ENCODE assay signal across 18 cellular contexts in genomic region chr2:174510583-174511189, GRCh38. TPM values are rescaled to one million over a fixed set of nuclear protein-coding genes. Genes with fewer than 3 reads are reported as not detected.
A peak's percentile ranks its signal among the peaks of the same experiment; 100 is the strongest.
DNase-seq lines count a peak whose midpoint lies in the region; TF ChIP-seq lines count a peak whose summit lies in the region.
"Had no signal": no experiment of that assay in that cellular context is flagged by ENCODE, and none has a peak within 500 bp of the region (broad histone marks: within the 10 kb centered on the region; RNA-seq: fewer than 3 reads in every experiment).

No MANE protein-coding gene starts in this region.

- no peaks in the 10 kb centered on the region for H3K4me1 ChIP-seq in HEK293 (ENCODE audit: control insufficient read depth, insufficient read depth, low read length)
- H3K4me1 ChIP-seq: Peyer's patch, right atrium auricular region, testis had no signal

- H3K9me3 Mint-ChIP-seq in activated naive CD4-positive, alpha-beta T cell treated with anti-CD3 and anti-CD28 coated beads for 36 hours, result peaks cover 32% of the 10 kb centered on the region

- H3K36me3 Mint-ChIP-seq in activated naive CD4-positive, alpha-beta T cell treated with anti-CD3 and anti-CD28 coated beads for 36 hours (ENCODE audit: low read depth), result peaks cover 10% of the 10 kb centered on the region

- DNase-seq in DMS79 (lab: John Stamatoyannopoulos, UW), result peak; percentile 1
- DNase-seq in RKO (ENCODE audit: low spot score), result peak; percentile 35
- DNase-seq in fibroblast of mammary gland (ENCODE audit: low read depth), result peak; percentile 54
- no peak for DNase-seq in activated naive CD4-positive, alpha-beta T cell treated with anti-CD3 and anti-CD28 coated beads for 36 hours
- DNase-seq in epidermal melanocyte (ENCODE audit: insufficient read length, low spot score), result no peak
- DNase-seq in OCI-M2 (lab: John Stamatoyannopoulos, UW; ENCODE audit: unreplicated experiment), result no peak
- no peak for DNase-seq in amygdala (lab: John Stamatoyannopoulos, UW)
- DNase-seq: activated naive CD4-positive, alpha-beta T cell treated with Interleukin-2 at 50 U/mL for 16 hours; brain microvascular endothelial cell; NCI-H226; Peyer's patch; T-helper 1 cell; testis had no signal

- H3K4me3 Mint-ChIP-seq in activated naive CD4-positive, alpha-beta T cell treated with anti-CD3 and anti-CD28 coated beads for 36 hours, result no peak overlapping the region
- H3K4me3 Mint-ChIP-seq: CD4-positive, CD25-positive, alpha-beta regulatory T cell; memory B cell had no signal

- TF ChIP-seq CTCF in HEK293 (tag by site-specific recombination; IDR thresholded peaks at IDR 0.05) (no peak), fibroblast of mammary gland (conservative IDR thresholded peaks at IDR 0.05; ENCODE audit: control insufficient read depth, insufficient read depth, low read depth, low read length) (no peak)

- intact Hi-C loops in activated naive CD4-positive, alpha-beta T cell treated with anti-CD3 and anti-CD28 coated beads for 36 hours (cut with micrococcal nuclease), result no loop called here

- no peak overlapping the region for H3K27ac Mint-ChIP-seq in activated naive CD4-positive, alpha-beta T cell treated with anti-CD3 and anti-CD28 coated beads for 36 hours
- H3K27ac Mint-ChIP-seq: CD4-positive, CD25-positive, alpha-beta regulatory T cell; memory B cell had no signal

- peaks cover 15% of the 10 kb centered on the region for H3K4me1 Mint-ChIP-seq in activated naive CD4-positive, alpha-beta T cell treated with anti-CD3 and anti-CD28 coated beads for 36 hours (ENCODE audit: low read depth)

- POLR2A ChIA-PET in HEK293 (lab: Yijun Ruan, JAX), result no interaction called here

- H3K36me3 ChIP-seq in HEK293 (ENCODE audit: control insufficient read depth in 2 of 2, insufficient read depth in 1 of 2, low read length in 2 of 2), result no peaks in the 10 kb centered on the region
- H3K36me3 ChIP-seq: brain microvascular endothelial cell, Peyer's patch, right atrium auricular region had no signal

- H3K4me3 ChIP-seq in HEK293 (ENCODE audit: low read depth, low read length), result no peak overlapping the region
- no peak overlapping the region for H3K4me3 ChIP-seq in fibroblast of mammary gland (ENCODE audit: control insufficient read depth, low read depth, low read length)
- H3K4me3 ChIP-seq: Peyer's patch, right atrium auricular region, testis had no signal

- H3K9me3 ChIP-seq in HEK293 (ENCODE audit: control insufficient read depth, insufficient read depth, low read depth, low read length), result peaks cover 2% of the 10 kb centered on the region; the same call in 1 of the 2 replicates
- H3K9me3 ChIP-seq: testis had no signal

- CTCF ChIA-PET in HEK293 (lab: Yijun Ruan, JAX), result interaction anchor here (1.7 kb wide), 1 partner anchor 36 kb away, joined by 4 read pairs; no protein-coding TSS in a partner anchor
- CTCF ChIA-PET in activated naive CD4-positive, alpha-beta T cell treated with anti-CD3 and anti-CD28 coated beads for 36 hours (lab: Charles Lee), result interaction anchor here (0.6 kb wide), 1 partner anchor 48 kb away, joined by 5 read pairs; no protein-coding TSS in a partner anchor

- H3K27me3 Mint-ChIP-seq in activated naive CD4-positive, alpha-beta T cell treated with anti-CD3 and anti-CD28 coated beads for 36 hours (ENCODE audit: low read depth), result no peaks in the 10 kb centered on the region
- H3K27me3 Mint-ChIP-seq: CD4-positive, CD25-positive, alpha-beta regulatory T cell; memory B cell had no signal

- H3K27ac ChIP-seq in HEK293 (ENCODE audit: extremely low read depth, low read depth, low read length), result no peak overlapping the region
- H3K27ac ChIP-seq: brain microvascular endothelial cell, KMS-11, Peyer's patch, right atrium auricular region, testis had no signal

TF ChIP-seq in HEK293, 187 proteins besides CTCF, POLR2A, EP300 and RAD21 (continues in another document):
- TF ChIP-seq ZNF350 (tag by site-specific recombination; IDR thresholded peaks at IDR 0.05) (0 out of 2 replicates have a peak, but pooled peaks have one; percentile 13), ZNF792 (tag by site-specific recombination; IDR thresholded peaks at IDR 0.05) (no peak), SETDB1 (IDR thresholded peaks at IDR 0.05; ENCODE audit: insufficient read length, low read length) (peak; percentile 100), TCF7L2 (IDR thresholded peaks at IDR 0.05; ENCODE audit: borderline replicate concordance, low read depth, low read length) (no peak), ZNF664 (tag by site-specific recombination; IDR thresholded peaks at IDR 0.05) (0 out of 2 replicates have a peak, but pooled peaks have one; percentile 11), ZNF26 (tag by site-specific recombination; IDR thresholded peaks at IDR 0.05) (0 out of 2 replicates have a peak, but pooled peaks have one; percentile 22), GLIS2 (tag by site-specific recombination; IDR thresholded peaks at IDR 0.05) (no peak), ZNF221 (tag by site-specific recombination; IDR thresholded peaks at IDR 0.05; ENCODE audit: borderline replicate concordance) (0 out of 2 replicates have a peak, but pooled peaks have one; percentile 62), ZNF529 (tag by site-specific recombination; IDR thresholded peaks at IDR 0.05; ENCODE audit: insufficient replicate concordance) (peak; percentile 15), ZNF707 (tag by site-specific recombination; IDR thresholded peaks at IDR 0.05) (no peak), ZNF549 (tag by site-specific recombination; IDR thresholded peaks at IDR 0.05) (0 out of 2 replicates have a peak, but pooled peaks have one; percentile 47), ZNF626 (tag by site-specific recombination; IDR thresholded peaks at IDR 0.05) (peak; percentile 62; the same call in 1 of the 2 replicates), ZNF677 (tag by site-specific recombination; IDR thresholded peaks at IDR 0.05) (no peak), ZNF280C (tag by site-specific recombination; IDR thresholded peaks at IDR 0.05) (no peak), ZNF146 (tag by site-specific recombination; IDR thresholded peaks at IDR 0.05) (no peak), ZNF555 (tag by site-specific recombination; conservative IDR thresholded peaks at IDR 0.05) (0 out of 2 replicates have a peak, but pooled peaks have one; percentile 7), KLF16 (tag by site-specific recombination; IDR thresholded peaks at IDR 0.05) (no peak), ZNF37A (tag by site-specific recombination; IDR thresholded peaks at IDR 0.05) (peak; percentile 40; the same call in 1 of the 2 replicates), ZNF610 (tag by site-specific recombination; IDR thresholded peaks at IDR 0.05; ENCODE audit: borderline replicate concordance) (0 out of 2 replicates have a peak, but pooled peaks have one; percentile 30), ZNF10 (tag by site-specific recombination; IDR thresholded peaks at IDR 0.05) (no peak), ZNF510 (tag by site-specific recombination; IDR thresholded peaks at IDR 0.05; ENCODE audit: insufficient replicate concordance) (peak; percentile 49)

RNA-seq across cellular contexts. Expression of gene GPR155, which starts 23.9 kb away (rescaled TPM):
- 10 to 100 TPM in 1 of 2 experiments, 1 to 10 TPM in 1; 9.2 to 11.0 TPM for total RNA-seq in activated naive CD4-positive, alpha-beta T cell treated with anti-CD3 and anti-CD28 coated beads for 36 hours

Comparison
In these comparisons a context has a peak if more than half of its experiments do, and no peak if none do; other contexts are left out.
1. DNase-seq: peak in DMS79 (single experiment), RKO (single experiment) and fibroblast of mammary gland (single experiment); none in activated naive CD4-positive, alpha-beta T cell treated with anti-CD3 and anti-CD28 coated beads for 36 hours (single experiment), epidermal melanocyte (single experiment), OCI-M2 (single experiment) and amygdala (0 of 56).